Comparison of ENCODE assay signal across 28 cellular contexts in the genomic region with DNA sequence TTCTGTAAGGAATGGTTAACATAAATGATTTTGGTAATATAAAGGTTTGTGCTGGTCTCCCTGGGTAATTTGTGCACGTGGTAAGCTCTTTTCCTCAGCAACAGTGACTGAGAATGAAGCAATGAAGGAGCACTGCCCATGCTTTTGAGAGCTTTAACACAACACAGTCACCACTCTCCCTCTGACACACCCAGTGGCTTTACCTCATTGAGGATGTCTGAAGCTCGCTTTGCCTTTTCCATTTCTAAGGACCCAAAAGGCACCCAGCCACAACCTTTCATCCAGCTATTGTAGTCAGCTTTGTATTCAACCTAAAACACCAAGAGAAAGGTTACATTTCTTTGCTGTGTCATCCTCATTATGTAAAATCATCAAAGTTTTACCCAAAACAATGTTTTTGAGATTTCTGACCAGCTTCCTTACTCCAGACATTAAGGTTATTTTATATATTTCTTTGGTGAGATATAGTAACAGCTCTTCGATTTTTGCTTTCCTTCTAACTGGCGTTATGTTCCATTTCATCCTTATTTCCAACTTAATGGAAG.
"Had no signal": no experiment of that assay in that cellular context is flagged by ENCODE, and none has a peak within 500 bp of the region (broad histone marks: within the 10 kb centered on the region; RNA-seq: fewer than 3 reads in every experiment).

No MANE protein-coding gene starts in this region.

- H3K27me3 ChIP-seq: pancreas, stomach, testis, thyroid gland, transverse colon, upper lobe of left lung, vagina had no signal

- DNase-seq: hypothalamus; islet precursor cell; left ventricle myocardium inferior; mesendoderm; naive B cell; natural killer cell; nephron progenitor cell; pancreas; posterior cingulate gyrus; retina; right cardiac atrium; stimulated activated CD4-positive, alpha-beta T cell treated with anti-CD3 and anti-CD28 coated beads, Interleukin-12 subunit alpha, Interleukin-12 subunit beta, amount 100 ng/mL, for 4 hours; stimulated activated CD4-positive, alpha-beta T cell treated with anti-CD3 and anti-CD28 coated beads, Interleukin-15, amount 100 ng/mL, for 24 hours; stimulated activated CD4-positive, alpha-beta T cell treated with anti-CD3 and anti-CD28 coated beads, Interleukin-2, amount 100 ng/mL, for 24 hours; stimulated activated CD4-positive, alpha-beta T cell treated with anti-CD3 and anti-CD28 coated beads, Interleukin-4, amount 100 ng/mL, for 1 hour; stimulated activated naive B cell treated with anti-CD40 and anti-IgM and Interleukin-4, amounts not matched to agents 10 μg/mL and 1 μg/mL and 100 μg/mL, for 72 hours; stimulated activated naive CD8-positive, alpha-beta T cell treated with anti-CD3 and anti-CD28 coated beads, Interleukin-15, Interleukin-2, amounts not matched to agents 100 U/mL and 50 U/mL, for 24 hours; stomach; testis; thyroid gland; transverse colon; upper lobe of left lung had no signal

- H3K9me3 ChIP-seq: left ventricle myocardium inferior, pancreas, prostate gland, stomach, testis, thyroid gland, transverse colon, upper lobe of left lung, vagina had no signal

- FAIRE-seq: pancreas had no signal

- H3K9me3 Mint-ChIP-seq: mesothelial cell of epicardium; natural killer cell; nephron progenitor cell; stimulated activated naive B cell treated with anti-CD40 and anti-IgM and Interleukin-4, amounts not matched to agents 10 μg/mL and 1 μg/mL and 100 μg/mL, for 72 hours had no signal

- H3K4me3 Mint-ChIP-seq: mesothelial cell of epicardium; naive B cell; natural killer cell; nephron progenitor cell; stimulated activated naive B cell treated with anti-CD40 and anti-IgM and Interleukin-4, amounts not matched to agents 10 μg/mL and 1 μg/mL and 100 μg/mL, for 72 hours had no signal

- ATAC-seq: natural killer cell; pancreas; right cardiac atrium; sciatic nerve; stimulated activated naive B cell treated with anti-CD40 and anti-IgM and Interleukin-4, amounts not matched to agents 10 μg/mL and 1 μg/mL and 100 μg/mL, for 72 hours; stimulated activated naive CD8-positive, alpha-beta T cell treated with anti-CD3 and anti-CD28 coated beads, Interleukin-15, Interleukin-2, amounts not matched to agents 100 U/mL and 50 U/mL, for 24 hours had no signal

- H3K4me1 Mint-ChIP-seq: mesothelial cell of epicardium; naive B cell; stimulated activated naive B cell treated with anti-CD40 and anti-IgM and Interleukin-4, amounts not matched to agents 10 μg/mL and 1 μg/mL and 100 μg/mL, for 72 hours had no signal

- H3K27me3 Mint-ChIP-seq: naive B cell; stimulated activated naive B cell treated with anti-CD40 and anti-IgM and Interleukin-4, amounts not matched to agents 10 μg/mL and 1 μg/mL and 100 μg/mL, for 72 hours had no signal

- H3K27ac Mint-ChIP-seq: mesothelial cell of epicardium; natural killer cell; nephron progenitor cell; stimulated activated naive B cell treated with anti-CD40 and anti-IgM and Interleukin-4, amounts not matched to agents 10 μg/mL and 1 μg/mL and 100 μg/mL, for 72 hours had no signal

- H3K27ac ChIP-seq: left ventricle myocardium inferior, pancreas, prostate gland, skin epidermis, stomach, testis, thyroid gland, transverse colon, upper lobe of left lung, vagina had no signal

- H3K4me1 ChIP-seq: left ventricle myocardium inferior, pancreas, prostate gland, stomach, testis, thyroid gland, transverse colon, upper lobe of left lung, vagina had no signal

- H3K36me3 Mint-ChIP-seq: mesothelial cell of epicardium, natural killer cell had no signal

- H3K36me3 ChIP-seq: left ventricle myocardium inferior, pancreas, prostate gland, stomach, thyroid gland, transverse colon, upper lobe of left lung, vagina had no signal

- H3K4me3 ChIP-seq: left ventricle myocardium inferior, lung, pancreas, prostate gland, skin epidermis, stomach, testis, thyroid gland, transverse colon, upper lobe of left lung, vagina had no signal
